22 cellular contexts compared by ENCODE assay signal in the genomic region with DNA sequence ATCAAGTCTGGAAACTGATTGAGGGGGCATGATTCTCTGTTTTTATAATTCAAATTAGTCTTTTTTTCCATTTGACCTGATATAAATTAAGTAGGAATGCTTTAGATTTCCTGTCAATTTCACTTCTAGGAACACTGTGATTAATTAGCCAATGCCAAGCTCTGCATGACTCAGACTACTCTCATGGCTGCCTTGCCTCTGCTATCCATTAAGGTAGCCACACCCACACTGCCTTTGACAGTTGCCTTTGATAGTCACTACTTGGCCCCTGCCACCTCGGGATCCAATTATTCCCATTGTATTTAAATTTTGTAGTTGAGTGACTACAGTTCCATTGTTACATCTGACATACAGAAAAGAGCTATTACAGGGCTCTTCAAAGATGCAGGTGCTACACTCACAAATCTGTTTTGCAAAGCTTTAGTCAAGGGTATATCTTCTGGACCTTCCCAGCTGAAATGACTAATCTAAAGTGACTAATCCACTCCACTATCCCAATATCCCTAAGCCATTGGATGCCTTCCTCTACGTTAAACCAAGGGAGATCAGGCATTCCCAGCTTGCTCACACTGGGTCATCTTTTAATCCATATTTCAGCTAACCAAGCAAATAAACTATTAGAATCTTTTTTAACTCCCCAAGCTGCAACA.
DNase-seq lines count a peak whose midpoint lies in the region; ATAC-seq, FAIRE-seq and TF ChIP-seq lines count a peak whose summit lies in the region.
"Had no signal": no experiment of that assay in that cellular context is flagged by ENCODE, and none has a peak within 500 bp of the region (broad histone marks: within the 10 kb centered on the region; RNA-seq: fewer than 3 reads in every experiment).

No MANE protein-coding gene starts in this region.

- dilution Hi-C loops in mammary epithelial cell (cut with HindIII; ENCODE audit: low sequenced_read_pairs) = no loop called here

- no peak overlapping the region for H3K4me2 ChIP-seq in mammary epithelial cell (ENCODE audit: insufficient read depth, low read depth, low read length)
- H3K4me2 ChIP-seq: A549 had no signal

- FAIRE-seq in H54 (lab: Jason Lieb, UNC) = peak; percentile 94
- FAIRE-seq in RCC 7860 (lab: Jason Lieb, UNC) = no peak
- FAIRE-seq: A549 had no signal

- no peaks in the 10 kb centered on the region for H4K20me1 ChIP-seq in mammary epithelial cell (ENCODE audit: insufficient read depth, low read length)

- WGBS in mammary epithelial cell (ENCODE audit: low coverage, missing lambda C conversion rate) = 71% methylated on average over 2 of the region's 2 CpGs

- TF ChIP-seq CTCF in mammary epithelial cell (conservative IDR thresholded peaks at IDR 0.05 in 1 of 2, IDR thresholded peaks at IDR 0.05 in 1 of 2; ENCODE audit: extremely low read depth in 1 of 2, insufficient read depth in 1 of 2, low read depth in 1 of 2, low read length in 2 of 2) = no peak

- no peaks in the 10 kb centered on the region for H3K9me3 ChIP-seq in mammary epithelial cell (replicated peaks; ENCODE audit: insufficient read depth, low read length)
- H3K9me3 ChIP-seq: A549 had no signal

- H3K9ac ChIP-seq in mammary epithelial cell (ENCODE audit: insufficient read depth, low read length) = no peak overlapping the region

- no peaks in the 10 kb centered on the region for H3K4me1 ChIP-seq in mammary epithelial cell (ENCODE audit: insufficient read depth, low read length)
- H3K4me1 ChIP-seq: A549 had no signal

- no peaks in the 10 kb centered on the region for H3K27me3 ChIP-seq in mammary epithelial cell (ENCODE audit: insufficient read depth, low read length)

- TF ChIP-seq POLR2A in H54 (IDR thresholded peaks at IDR 0.05; ENCODE audit: low read depth, low read length) = no peak

- ATAC-seq in HG03469 (IDR thresholded peaks at IDR 0.05; ENCODE audit: unreplicated experiment) = no peak
- ATAC-seq in GM19023 (IDR thresholded peaks at IDR 0.05; ENCODE audit: unreplicated experiment) = no peak
- ATAC-seq: A549 had no signal

- H3K36me3 ChIP-seq in mammary epithelial cell (ENCODE audit: insufficient read depth, low read length) = no peaks in the 10 kb centered on the region

- H3K79me2 ChIP-seq in mammary epithelial cell (ENCODE audit: insufficient read depth, low read length) = no peaks in the 10 kb centered on the region

- no peak overlapping the region for H2AFZ ChIP-seq in mammary epithelial cell (ENCODE audit: low read depth, low read length)

- no peak overlapping the region for H3K4me3 ChIP-seq in mammary epithelial cell (replicated peaks in 1 of 3; ENCODE audit: insufficient read depth in 1 of 3, low read depth in 2 of 3, low read length in 3 of 3)
- H3K4me3 ChIP-seq: A549 had no signal

- no TSS peak for BruUV-seq in mammary epithelial cell (replicated peaks; lab: Mats Ljungman, UMichigan)

- intact Hi-C loops in mammary epithelial cell (cut with micrococcal nuclease) = no loop called here

- CTCF ChIA-PET in mammary epithelial cell (lab: Charles Lee; ENCODE audit: low non-redundant PET) = no interaction called here

- in situ Hi-C loops in mammary epithelial cell (cut with MboI; ENCODE audit: low sequenced_read_pairs in 2 of 2) = no loop called here

- H3K27ac ChIP-seq in mammary epithelial cell (ENCODE audit: insufficient read depth, low read depth, low read length) = no peak overlapping the region
- H3K27ac ChIP-seq: A549 had no signal

- DNase-seq in A172 (ENCODE audit: low spot score) (peak; percentile 61), H54 (ENCODE audit: insufficient read length, low spot score) (peak; percentile 6), RCC 7860 (ENCODE audit: low spot score) (peak; percentile 6), mammary epithelial cell (peak; percentile 23), NCI-H526 (lab: John Stamatoyannopoulos, UW) (no peak), NCI-H1694 treated with DMSO at 0.1 percent for 48 hours (lab: John Stamatoyannopoulos, UW) (no peak)
- DNase-seq: Calu3; DND-41; GOT3; HFFc6; Kasumi-1; MV-4-11; NCI-H1417 treated with DMSO at 0.1 percent for 48 hours; NCI-H2081; NCI-H2227 treated with DMSO at 0.1 percent for 48 hours; NCI-H526 treated with DMSO at 0.1 percent for 48 hours; NK-92 treated with Interleukin-12 subunit alpha and Interleukin-12 subunit beta, amount 100 ng/mL, for 24 hours; OCI-M1; SHP77 treated with DMSO at 0.1 percent for 48 hours had no signal

Comparison
In these comparisons a context has a peak if more than half of its experiments do, and no peak if none do; other contexts are left out.
1. DNase-seq: peak in A172 (single experiment), H54 (single experiment), RCC 7860 (single experiment) and mammary epithelial cell (single experiment); none in NCI-H526 (0 of 2) and NCI-H1694 treated with DMSO at 0.1 percent for 48 hours (single experiment).